Comparison of ENCODE assay signal across 18 cellular contexts in the genomic region with DNA sequence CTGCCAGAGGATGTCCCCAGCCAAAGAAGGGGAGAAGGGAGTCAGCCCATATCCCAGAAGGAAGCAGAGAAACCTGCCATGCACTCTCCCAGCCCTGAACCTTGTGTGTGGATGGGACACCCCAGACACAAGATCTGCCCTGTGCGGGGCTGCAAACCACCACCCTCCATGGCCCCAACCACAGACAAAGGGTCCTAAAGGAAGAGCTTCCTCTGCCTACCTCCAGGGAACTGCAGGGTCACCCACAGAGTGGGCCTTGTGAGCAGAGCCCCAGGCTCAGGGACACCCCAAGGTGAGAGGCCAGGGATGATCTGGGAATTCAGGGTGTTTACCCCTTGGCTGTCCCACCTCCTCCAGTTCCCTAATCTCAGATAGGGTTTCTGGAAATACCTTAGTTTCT. TPM values are rescaled to one million over a fixed set of nuclear protein-coding genes. Genes with fewer than 3 reads are reported as not detected.
DNase-seq lines count a peak whose midpoint lies in the region; ATAC-seq, FAIRE-seq and TF ChIP-seq lines count a peak whose summit lies in the region.
"Had no signal": no experiment of that assay in that cellular context is flagged by ENCODE, and none has a peak within 500 bp of the region (broad histone marks: within the 10 kb centered on the region; RNA-seq: fewer than 3 reads in every experiment).

No MANE protein-coding gene starts in this region.

- no peak overlapping the region for H2BK120ac ChIP-seq in H1 (replicated peaks; ENCODE audit: low read depth, low read length)

- no peaks in the 10 kb centered on the region for H3K36me3 ChIP-seq in Panc1 (ENCODE audit: control insufficient read depth, insufficient read depth, low read length)
- H3K36me3 ChIP-seq in H1 (ENCODE audit: control insufficient read depth in 2 of 4, insufficient read depth in 4 of 4, low read length in 3 of 4), result no peaks in the 10 kb centered on the region
- peaks cover 97% of the 10 kb centered on the region for H3K36me3 ChIP-seq in osteoblast (ENCODE audit: insufficient read depth, low read length)
- no peaks in the 10 kb centered on the region for H3K36me3 ChIP-seq in vagina
- H3K36me3 ChIP-seq in pancreas, result no peaks in the 10 kb centered on the region
- H3K36me3 ChIP-seq: SJSA1 had no signal

- H3K18ac ChIP-seq in H1 (ENCODE audit: extremely low read depth, low read length), result no peak overlapping the region

- FAIRE-seq in H1 (lab: Jason Lieb, UNC) (no peak), pancreas (lab: Jason Lieb, UNC) (no peak)
- FAIRE-seq: D721Med, GM12892, GM18507 had no signal

- H4K20me1 ChIP-seq in H1 (replicated peaks in 1 of 2; ENCODE audit: control insufficient read depth in 1 of 2, insufficient read depth in 2 of 2, low read length in 2 of 2), result no peaks in the 10 kb centered on the region
- H4K20me1 ChIP-seq in osteoblast (ENCODE audit: insufficient read depth, low read length), result peaks cover 9% of the 10 kb centered on the region

- no peaks in the 10 kb centered on the region for H3K9me3 ChIP-seq in Panc1 (ENCODE audit: control insufficient read depth, insufficient read depth, low read depth, low read length)
- no peaks in the 10 kb centered on the region for H3K9me3 ChIP-seq in H1 (ENCODE audit: insufficient read depth in 2 of 2, low read depth in 1 of 2, low read length in 1 of 2)
- H3K9me3 ChIP-seq in osteoblast (ENCODE audit: low read depth, low read length), result no peaks in the 10 kb centered on the region
- no peaks in the 10 kb centered on the region for H3K9me3 ChIP-seq in vagina
- H3K9me3 ChIP-seq in pancreas, result no peaks in the 10 kb centered on the region
- H3K9me3 ChIP-seq: SJSA1 had no signal

- no peak overlapping the region for H2BK20ac ChIP-seq in H1 (ENCODE audit: low read length)

- H2AK5ac ChIP-seq in H1 (ENCODE audit: low read depth, low read length), result 0 out of 2 replicates have a peak overlapping the region, but pooled peaks have one; percentile 9

- DNase-seq in Panc1 (ENCODE audit: low read depth, low spot score) (no peak), H1 (ENCODE audit: low read depth in 1 of 2, low spot score in 2 of 2) (no peak), osteoblast (ENCODE audit: insufficient read length, low spot score, missing footprints) (peak; percentile 71), vagina (ENCODE audit: extremely low spot score in 2 of 2) (no peak), pancreas (no peak)
- DNase-seq: ACHN, C1 segment of cervical spinal cord, DMS79, GOT3, NCI-H1436, NCI-H1930 had no signal

- no peaks in the 10 kb centered on the region for H3K79me2 ChIP-seq in H1 (ENCODE audit: control insufficient read depth in 1 of 2, insufficient read depth in 2 of 2, low read length in 2 of 2)
- H3K79me2 ChIP-seq in osteoblast (ENCODE audit: insufficient read depth, low read length), result peaks cover 39% of the 10 kb centered on the region

- H2BK15ac ChIP-seq in H1 (ENCODE audit: low read length), result no peak overlapping the region

- TF ChIP-seq EP300 in H1 (IDR thresholded peaks at IDR 0.05; ENCODE audit: borderline replicate concordance in 1 of 2, low read depth in 2 of 2, low read length in 2 of 2), result no peak

- intact Hi-C loops in Panc1 (cut with micrococcal nuclease; ENCODE audit: unreplicated experiment), result no loop called here
- intact Hi-C loops in vagina (cut with DNase I), result no loop called here
- intact Hi-C loops in pancreas (cut with DNase I), result no loop called here

- POLR2A ChIA-PET in Panc1 (lab: Charles Lee), result no interaction called here
- POLR2A ChIA-PET in H1 (lab: Charles Lee; ENCODE audit: partially characterized antibody), result interaction anchor here (1.3 kb wide), 1 partner anchor 202 kb away, joined by 3 read pairs; a partner anchor contains a TSS

- H3K9ac ChIP-seq in H1 (replicated peaks in 1 of 4; ENCODE audit: extremely low read depth in 1 of 4, low read depth in 3 of 4, low read length in 3 of 4), result no peak overlapping the region

- no peak overlapping the region for H4K91ac ChIP-seq in H1 (replicated peaks; ENCODE audit: insufficient read length, low read length)

- H2AFZ ChIP-seq in H1 (ENCODE audit: low read length), result no peak overlapping the region
- no peak overlapping the region for H2AFZ ChIP-seq in osteoblast (ENCODE audit: low read length)

- CTCF ChIA-PET in Panc1 (lab: Charles Lee) (no interaction called here), H1 (lab: Charles Lee; ENCODE audit: partially characterized antibody) (interaction anchor here (0.7 to 2.5 kb wide), 12 partner anchors 10 to 98 kb away, joined by 3 to 9 read pairs (median 4); a partner anchor contains a TSS)

- H3K27me3 ChIP-seq in Panc1 (ENCODE audit: control insufficient read depth, insufficient read depth, low read length) (no peaks in the 10 kb centered on the region), H1 (replicated peaks in 1 of 4; ENCODE audit: control insufficient read depth in 3 of 4, extremely low read depth in 1 of 4, insufficient read depth in 3 of 4, low read length in 3 of 4) (no peaks in the 10 kb centered on the region), osteoblast (ENCODE audit: insufficient read depth, low read length) (no peaks in the 10 kb centered on the region), vagina (no peaks in the 10 kb centered on the region), pancreas (no peaks in the 10 kb centered on the region)
- H3K27me3 ChIP-seq: SJSA1 had no signal

- no peak overlapping the region for H4K5ac ChIP-seq in H1 (ENCODE audit: insufficient read length, low read depth, low read length)

- TF ChIP-seq CTCF in Panc1 (IDR thresholded peaks at IDR 0.05), result no peak
- no peak for TF ChIP-seq CTCF in H1 (IDR thresholded peaks at IDR 0.05; ENCODE audit: control extremely low read depth in 1 of 3, insufficient read depth in 1 of 3, low read depth in 1 of 3, low read length in 3 of 3)
- no peak for TF ChIP-seq CTCF in osteoblast (IDR thresholded peaks at IDR 0.05; ENCODE audit: extremely low read depth, low read depth, low read length)
- no peak for TF ChIP-seq CTCF in vagina (IDR thresholded peaks at IDR 0.05)
- no peak for TF ChIP-seq CTCF in pancreas (IDR thresholded peaks at IDR 0.05)

- peaks cover 2% of the 10 kb centered on the region; the same call in 1 of the 2 replicates for H3K23me2 ChIP-seq in H1 (ENCODE audit: low read depth, low read length)

- TF ChIP-seq POLR2A in H1 (IDR thresholded peaks at IDR 0.05; ENCODE audit: control extremely low read depth in 1 of 2, low read depth in 2 of 2, low read length in 2 of 2), result no peak
- TF ChIP-seq POLR2A in vagina (IDR thresholded peaks at IDR 0.05), result no peak

- TF ChIP-seq RAD21 in H1 (IDR thresholded peaks at IDR 0.05 in 1 of 2, conservative IDR thresholded peaks at IDR 0.05 in 1 of 2; ENCODE audit: low read depth in 2 of 2, low read length in 2 of 2), result no peak

- in situ Hi-C loops in Panc1 (cut with HindIII; ENCODE audit: low pct_unique_long_range_greater_than_20kb, low sequenced_read_pairs), result no loop called here

- 0 out of 2 replicates have a peak overlapping the region, but pooled peaks have one; percentile 16 for H2BK5ac ChIP-seq in H1 (ENCODE audit: low read depth, low read length)

- H3K4me1 ChIP-seq in Panc1 (ENCODE audit: control insufficient read depth, insufficient read depth, low read length) (no peaks in the 10 kb centered on the region), H1 (replicated peaks in 1 of 4; ENCODE audit: control insufficient read depth in 3 of 4, insufficient read depth in 4 of 4, low read length in 3 of 4) (peaks cover 0 to 16% (median 6%) of the 10 kb centered on the region in 4 experiments; a peak in 6 of 7 replicates), osteoblast (ENCODE audit: insufficient read depth, low read length) (peaks cover 15% of the 10 kb centered on the region), vagina (peaks cover 61% of the 10 kb centered on the region), pancreas (no peaks in the 10 kb centered on the region)

- H3K27ac ChIP-seq in Panc1 (ENCODE audit: low read length) (no peak overlapping the region), H1 (ENCODE audit: low read depth, low read length) (no peak overlapping the region), osteoblast (ENCODE audit: low read depth, low read length) (peak overlapping the region; percentile 59), vagina (peak overlapping the region; percentile 20), pancreas (no peak overlapping the region)
- H3K27ac ChIP-seq: HL-60, SJSA1 had no signal

- no peak overlapping the region for H3K56ac ChIP-seq in H1 (replicated peaks; ENCODE audit: insufficient read length, low read depth, low read length)

- no TSS peak for BruUV-seq in Panc1 (replicated peaks; lab: Mats Ljungman, UMichigan)

- H3K23ac ChIP-seq in H1 (ENCODE audit: insufficient read length), result no peak overlapping the region

- peak; percentile 9; the same call in 1 of the 2 replicates for ATAC-seq in Panc1
- ATAC-seq in esophagus mucosa, result no peak
- ATAC-seq in pancreas, result no peak
- ATAC-seq in HG03378 (IDR thresholded peaks at IDR 0.05; ENCODE audit: unreplicated experiment), result no peak

- H3K79me1 ChIP-seq in H1 (ENCODE audit: low read depth, low read length), result no peaks in the 10 kb centered on the region

- no CpG with 5 or more reads among the region's 1 CpG for WGBS in H1 (ENCODE audit: extremely low coverage in 1 of 2, insufficient coverage in 1 of 2, insufficient read length in 1 of 2, insufficient replicate concordance in 2 of 2, low coverage in 1 of 2, low lambda C conversion rate in 2 of 2, missing lambda C conversion rate in 1 of 2), 2 experiments
- WGBS in pancreas, 2 donors, result 0% methylated on average over 1 of the region's 1 CpG

- no peak overlapping the region for H3K4ac ChIP-seq in H1 (replicated peaks; ENCODE audit: insufficient read length, low read depth, low read length)

- no peak overlapping the region for H4K8ac ChIP-seq in H1 (ENCODE audit: extremely low read depth, insufficient read depth, low read length)

- H3K4me2 ChIP-seq in H1 (ENCODE audit: insufficient read depth in 1 of 2, low read depth in 2 of 2, low read length in 2 of 2), result no peak overlapping the region
- H3K4me2 ChIP-seq in osteoblast (ENCODE audit: insufficient read depth, low read length), result no peak overlapping the region

- H3K14ac ChIP-seq in H1 (ENCODE audit: insufficient read length), result no peak overlapping the region

- no peak overlapping the region for H2BK12ac ChIP-seq in H1 (ENCODE audit: low read depth, low read length)

- H3K4me3 ChIP-seq in Panc1 (ENCODE audit: low read depth in 2 of 2, low read length in 2 of 2), result no peak overlapping the region
- H3K4me3 ChIP-seq in H1 (ENCODE audit: extremely low read depth in 1 of 4, insufficient read depth in 2 of 4, low read depth in 3 of 4, low read length in 4 of 4), result no peak overlapping the region
- H3K4me3 ChIP-seq in osteoblast (ENCODE audit: insufficient read depth, low read length), result no peak overlapping the region
- H3K4me3 ChIP-seq in vagina, result no peak overlapping the region
- no peak overlapping the region for H3K4me3 ChIP-seq in pancreas
- H3K4me3 ChIP-seq: SJSA1 had no signal

RNA-seq across cellular contexts. Expression of a gene that starts 56.5 kb away (rescaled TPM):
- total RNA-seq in Panc1 (2021; ENCODE audit: unreplicated experiment) (26.1 TPM), osteoblast (8.7 and 18.6 TPM in 2 replicates), vagina (26.0 TPM), esophagus mucosa (16.4 TPM), pancreas (10 to 100 TPM in 3 of 6 donors, 1 to 10 TPM in 3; 8.6 to 14.4 (median 10.0) TPM)
- polyA plus RNA-seq in Panc1 (2012; ENCODE audit: insufficient read length), result 23.0 TPM
- 43.5 and 51.5 TPM in 2 replicates for total RNA-seq in H1 (2021; fragmentation: NEBNext Ultra II Directional; extraction: Animal tissue kit (Norgen Biotek cat#: 25700))
- polyA plus RNA-seq in H1 (2011; rRNA removed) (58.2 and 78.6 TPM in 2 replicates), pancreas (10 to 100 TPM in 1 of 2 donors, 1 to 10 TPM in 1; 7.7 to 23.4 TPM)
- 56.9 TPM for polyA plus RNA-seq in H1 (2011; cell fraction: cytosol; rRNA removed)
- 14.9 TPM for polyA plus RNA-seq in H1 (2011; cell fraction: nucleus; rRNA removed)
- polyA plus RNA-seq in H1 (2012, experiment 1 of 2), result 29.6 to 43.0 TPM (median 33.9 TPM) in 4 replicates
- 100 TPM for polyA plus RNA-seq in H1 (2012, experiment 2 of 2)
- 37.6 TPM for polyA plus RNA-seq in H1 (2013, experiment 1 of 2)
- polyA plus RNA-seq in H1 (2013, experiment 2 of 2), result 40.2 TPM
- polyA minus RNA-seq in H1 (2011; rRNA and poly(A)+ RNA removed), result 13.1 and 13.7 TPM in 2 replicates
- polyA minus RNA-seq in H1 (2011; cell fraction: cytosol; rRNA and poly(A)+ RNA removed), result 20.4 TPM
- polyA minus RNA-seq in H1 (2011; cell fraction: nucleus; rRNA and poly(A)+ RNA removed), result 8.2 TPM

RNA-seq across cellular contexts. Expression of a gene that starts 57.0 kb away (rescaled TPM):
- 141 TPM for total RNA-seq in Panc1 (2021; ENCODE audit: unreplicated experiment)
- polyA plus RNA-seq in Panc1 (2012; ENCODE audit: insufficient read length), result 191 TPM
- 168 and 178 TPM in 2 replicates for total RNA-seq in H1 (2021; fragmentation: NEBNext Ultra II Directional; extraction: Animal tissue kit (Norgen Biotek cat#: 25700))
- 258 and 287 TPM in 2 replicates for polyA plus RNA-seq in H1 (2011; rRNA removed)
- polyA plus RNA-seq in H1 (2011; cell fraction: cytosol; rRNA removed), result 273 TPM
- 288 TPM for polyA plus RNA-seq in H1 (2011; cell fraction: nucleus; rRNA removed)
- 283 to 375 TPM (median 345 TPM) in 4 replicates for polyA plus RNA-seq in H1 (2012, experiment 1 of 2)
- 241 TPM for polyA plus RNA-seq in H1 (2012, experiment 2 of 2)
- polyA plus RNA-seq in H1 (2013, experiment 1 of 2), result 424 TPM
- polyA plus RNA-seq in H1 (2013, experiment 2 of 2), result 546 TPM
- 253 and 295 TPM in 2 replicates for polyA minus RNA-seq in H1 (2011; rRNA and poly(A)+ RNA removed)
- polyA minus RNA-seq in H1 (2011; cell fraction: cytosol; rRNA and poly(A)+ RNA removed), result 120 TPM
- polyA minus RNA-seq in H1 (2011; cell fraction: nucleus; rRNA and poly(A)+ RNA removed), result 120 TPM
- total RNA-seq in osteoblast, result 266 and 291 TPM in 2 replicates
- total RNA-seq in vagina, result 165 TPM
- total RNA-seq in esophagus mucosa, result 100 TPM
- total RNA-seq in pancreas, result 100 to 1,000 TPM in 2 of 6 donors, 10 to 100 TPM in 4; 33.6 to 137 (median 50.7) TPM
- polyA plus RNA-seq in pancreas, result 100 to 1,000 TPM in 1 of 2 donors, 10 to 100 TPM in 1; 58.5 to 106 TPM

Comparison
In these comparisons a context has a peak if more than half of its experiments do, and no peak if none do; other contexts are left out.
1. H3K27ac ChIP-seq: peak in osteoblast (single experiment) and vagina (single experiment); none in Panc1 (single experiment), H1 (single experiment) and pancreas (0 of 4).